Comparison of ENCODE assay signal across 9 cellular contexts in genomic region chr6:108565893-108566292, GRCh38. TPM values are rescaled to one million over a fixed set of nuclear protein-coding genes. Genes with fewer than 3 reads are reported as not detected.
DNase-seq lines count a peak whose midpoint lies in the region; ATAC-seq and TF ChIP-seq lines count a peak whose summit lies in the region.
"Had no signal": no experiment of that assay in that cellular context is flagged by ENCODE, and none has a peak within 500 bp of the region (broad histone marks: within the 10 kb centered on the region; RNA-seq: fewer than 3 reads in every experiment).

No MANE protein-coding gene starts in this region.

- H3K27me3 Mint-ChIP-seq in memory B cell (no peaks in the 10 kb centered on the region), endodermal cell (ENCODE audit: insufficient read depth) (peaks cover 6% of the 10 kb centered on the region)

- no TSS peak for BruUV-seq in mammary epithelial cell (replicated peaks; lab: Mats Ljungman, UMichigan)

- no peak for TF ChIP-seq CTCF in mammary epithelial cell (conservative IDR thresholded peaks at IDR 0.05 in 1 of 2, IDR thresholded peaks at IDR 0.05 in 1 of 2; ENCODE audit: extremely low read depth in 1 of 2, insufficient read depth in 1 of 2, low read depth in 1 of 2, low read length in 2 of 2)
- TF ChIP-seq CTCF in endodermal cell (conservative IDR thresholded peaks at IDR 0.05), result no peak

- no peak overlapping the region for H3K9ac ChIP-seq in mammary epithelial cell (ENCODE audit: insufficient read depth, low read length)
- H3K9ac ChIP-seq in endodermal cell (ENCODE audit: extremely low read depth, low read length, poor library complexity, severe bottlenecking), result no peak overlapping the region

- peaks cover 2% of the 10 kb centered on the region for H4K20me1 ChIP-seq in mammary epithelial cell (ENCODE audit: insufficient read depth, low read length)

- H2AFZ ChIP-seq in mammary epithelial cell (ENCODE audit: low read depth, low read length), result no peak overlapping the region

- peak overlapping the region; percentile 92 for H3K27ac Mint-ChIP-seq in memory B cell
- H3K27ac Mint-ChIP-seq in endodermal cell, result no peak overlapping the region

- ATAC-seq in GM18867 (IDR thresholded peaks at IDR 0.05; ENCODE audit: unreplicated experiment) (peak; percentile 42), memory B cell (ENCODE audit: low read depth) (peak; percentile 61), HG03139 (IDR thresholded peaks at IDR 0.05; ENCODE audit: unreplicated experiment) (no peak), HG02610 (IDR thresholded peaks at IDR 0.05; ENCODE audit: unreplicated experiment) (no peak)
- ATAC-seq: Panc1 had no signal

- dilution Hi-C loops in mammary epithelial cell (cut with HindIII; ENCODE audit: low sequenced_read_pairs), result loop anchor here (5.0 kb wide), 1 partner anchor 216 kb away; no protein-coding TSS in a partner anchor

- H3K9me3 Mint-ChIP-seq in memory B cell, result peaks cover 2% of the 10 kb centered on the region
- no peaks in the 10 kb centered on the region for H3K9me3 Mint-ChIP-seq in endodermal cell

- no peak overlapping the region for H3K4me3 ChIP-seq in MG63
- H3K4me3 ChIP-seq in mammary epithelial cell (replicated peaks in 1 of 3; ENCODE audit: insufficient read depth in 1 of 3, low read depth in 2 of 3, low read length in 3 of 3), result no peak overlapping the region
- no peak overlapping the region for H3K4me3 ChIP-seq in endodermal cell (ENCODE audit: low read length)

- peak overlapping the region; percentile 79 for H3K4me2 ChIP-seq in mammary epithelial cell (ENCODE audit: insufficient read depth, low read depth, low read length)

- peaks cover 21% of the 10 kb centered on the region for H3K36me3 Mint-ChIP-seq in memory B cell
- H3K36me3 Mint-ChIP-seq in endodermal cell (ENCODE audit: low read depth), result peaks cover 30% of the 10 kb centered on the region

- H3K79me2 ChIP-seq in mammary epithelial cell (ENCODE audit: insufficient read depth, low read length), result peaks cover 95% of the 10 kb centered on the region

- in situ Hi-C loops in mammary epithelial cell (cut with MboI; ENCODE audit: low sequenced_read_pairs in 2 of 2), result loop anchor here in 1 of 2 donors (25.0 kb wide), 2 partner anchors 96 to 821 kb away; partner anchors contain the start of gene CD164

- H3K4me1 Mint-ChIP-seq in memory B cell (peaks cover 46% of the 10 kb centered on the region), endodermal cell (peaks cover 22% of the 10 kb centered on the region)

- intact Hi-C loops in mammary epithelial cell (cut with micrococcal nuclease), result loop anchor here (1.0 kb wide), 1 partner anchor 23 kb away; no protein-coding TSS in a partner anchor

- H3K27me3 ChIP-seq in MG63 (no peaks in the 10 kb centered on the region), mammary epithelial cell (ENCODE audit: insufficient read depth, low read length) (no peaks in the 10 kb centered on the region), endodermal cell (ENCODE audit: control insufficient read depth, insufficient read depth, low read length, poor library complexity, severe bottlenecking) (no peaks in the 10 kb centered on the region)

- H3K4me1 ChIP-seq in mammary epithelial cell (ENCODE audit: insufficient read depth, low read length) (peaks cover 39% of the 10 kb centered on the region), endodermal cell (ENCODE audit: control insufficient read depth, insufficient read depth, low read length) (no peaks in the 10 kb centered on the region)

- CTCF ChIA-PET in mammary epithelial cell (lab: Charles Lee; ENCODE audit: low non-redundant PET), result no interaction called here

- peak overlapping the region; percentile 56 for H3K27ac ChIP-seq in mammary epithelial cell (ENCODE audit: insufficient read depth, low read depth, low read length)
- no peak overlapping the region for H3K27ac ChIP-seq in endodermal cell (ENCODE audit: low read depth, low read length)

- H3K9me3 ChIP-seq in MG63 (no peaks in the 10 kb centered on the region), mammary epithelial cell (replicated peaks; ENCODE audit: insufficient read depth, low read length) (no peaks in the 10 kb centered on the region), endodermal cell (ENCODE audit: control insufficient read depth, low read length) (no peaks in the 10 kb centered on the region)

- WGBS in mammary epithelial cell (ENCODE audit: low coverage, missing lambda C conversion rate), result 4% methylated on average over 4 of the region's 4 CpGs
- 90 to 91% methylated on average over 4 of the region's 4 CpGs for WGBS in endodermal cell (ENCODE audit: insufficient coverage in 1 of 2, insufficient read length in 1 of 2), 2 experiments

- H3K4me3 Mint-ChIP-seq in memory B cell (peak overlapping the region; percentile 73), endodermal cell (no peak overlapping the region)

- H3K36me3 ChIP-seq in MG63 (peaks cover 57% of the 10 kb centered on the region), mammary epithelial cell (ENCODE audit: insufficient read depth, low read length) (peaks cover 4% of the 10 kb centered on the region), endodermal cell (ENCODE audit: control insufficient read depth, insufficient read depth, low read length) (peaks cover 28% of the 10 kb centered on the region)

- DNase-seq in MG63 (peak; percentile 75), mammary epithelial cell (peak; percentile 52), memory B cell (ENCODE audit: low spot score in 2 of 2) (peak in 1 of 2 donors; percentile 47), endodermal cell (no peak), SW480 (ENCODE audit: low spot score) (no peak)

RNA-seq across cellular contexts. Expression of gene FOXO3, which starts 5.2 kb away (rescaled TPM):
- 14.9 TPM in 2 replicates for total RNA-seq in MG63 (2014; rRNA removed; shearing (Covaris generic); ENCODE audit: low replicate concordance)
- 10 to 100 TPM; 31.2 to 53.5 TPM for total RNA-seq in mammary epithelial cell
- polyA plus RNA-seq in mammary epithelial cell, result 23.3 TPM
- polyA minus RNA-seq in mammary epithelial cell, result 73.1 TPM
- total RNA-seq in endodermal cell, result 10 to 100 TPM; 16.4 to 20.3 TPM
- polyA plus RNA-seq in endodermal cell (2013, experiment 1 of 2), result 15.0 TPM
- polyA plus RNA-seq in endodermal cell (2013, experiment 2 of 2), result 14.8 TPM

Comparison
In these comparisons a context has a peak if more than half of its experiments do, and no peak if none do; other contexts are left out.
1. ATAC-seq: peak in GM18867 (single experiment) and memory B cell (single experiment); none in HG03139 (single experiment) and HG02610 (single experiment).
2. DNase-seq: peak in MG63 (single experiment) and mammary epithelial cell (single experiment); none in endodermal cell (single experiment) and SW480 (single experiment).